1 cellular context compared by ENCODE assay signal in the genomic region with DNA sequence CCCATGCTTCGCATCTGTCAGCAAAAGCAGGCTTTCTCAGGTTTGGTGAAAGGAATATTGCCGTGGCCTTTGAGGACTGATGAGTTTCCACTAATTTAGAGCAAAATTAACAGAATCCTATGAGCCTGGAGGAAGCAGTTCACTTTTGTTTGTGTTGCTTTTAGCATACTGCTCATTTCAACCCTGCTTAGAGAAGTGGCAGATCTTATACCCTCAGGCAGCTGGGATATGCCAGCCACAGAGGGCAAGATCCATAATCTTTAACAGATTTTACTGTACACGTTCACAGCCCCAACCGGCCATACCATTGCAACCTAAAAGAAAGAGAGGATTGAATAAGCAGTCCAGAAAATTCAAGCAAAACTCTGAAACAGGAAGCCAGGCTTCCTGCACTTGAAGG.
TF ChIP-seq lines count a peak whose summit lies in the region.

No MANE protein-coding gene starts in this region.

TF ChIP-seq in IMR-90, 13 proteins besides CTCF, POLR2A, EP300 and RAD21:
- TF ChIP-seq BHLHE40 (IDR thresholded peaks at IDR 0.05; ENCODE audit: low read depth, low read length) (no peak), CHD1 (IDR thresholded peaks at IDR 0.05; ENCODE audit: low read depth, low read length) (no peak), RFX5 (IDR thresholded peaks at IDR 0.05; ENCODE audit: low read depth, low read length) (no peak), MAFK (IDR thresholded peaks at IDR 0.05; ENCODE audit: low read depth, low read length) (no peak), NFE2L2 (IDR thresholded peaks at IDR 0.05; ENCODE audit: low read depth, low read length) (no peak), MAZ (IDR thresholded peaks at IDR 0.05; ENCODE audit: borderline replicate concordance, low read depth, low read length) (no peak), FOS (IDR thresholded peaks at IDR 0.05; ENCODE audit: low read depth, low read length) (no peak), CEBPB (IDR thresholded peaks at IDR 0.05; ENCODE audit: low read depth, low read length) (no peak), RCOR1 (IDR thresholded peaks at IDR 0.05; ENCODE audit: insufficient replicate concordance, low read length) (no peak), SMC3 (IDR thresholded peaks at IDR 0.05; ENCODE audit: low read depth, low read length) (no peak), MXI1 (IDR thresholded peaks at IDR 0.05; ENCODE audit: borderline replicate concordance, low read depth, low read length) (no peak)
- TF ChIP-seq, protein P1, sequence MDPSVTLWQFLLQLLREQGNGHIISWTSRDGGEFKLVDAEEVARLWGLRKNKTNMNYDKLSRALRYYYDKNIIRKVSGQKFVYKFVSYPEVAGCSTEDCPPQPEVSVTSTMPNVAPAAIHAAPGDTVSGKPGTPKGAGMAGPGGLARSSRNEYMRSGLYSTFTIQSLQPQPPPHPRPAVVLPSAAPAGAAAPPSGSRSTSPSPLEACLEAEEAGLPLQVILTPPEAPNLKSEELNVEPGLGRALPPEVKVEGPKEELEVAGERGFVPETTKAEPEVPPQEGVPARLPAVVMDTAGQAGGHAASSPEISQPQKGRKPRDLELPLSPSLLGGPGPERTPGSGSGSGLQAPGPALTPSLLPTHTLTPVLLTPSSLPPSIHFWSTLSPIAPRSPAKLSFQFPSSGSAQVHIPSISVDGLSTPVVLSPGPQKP (IDR thresholded peaks at IDR 0.05; ENCODE audit: borderline replicate concordance, low read depth, low read length) = no peak
- TF ChIP-seq, protein P2, sequence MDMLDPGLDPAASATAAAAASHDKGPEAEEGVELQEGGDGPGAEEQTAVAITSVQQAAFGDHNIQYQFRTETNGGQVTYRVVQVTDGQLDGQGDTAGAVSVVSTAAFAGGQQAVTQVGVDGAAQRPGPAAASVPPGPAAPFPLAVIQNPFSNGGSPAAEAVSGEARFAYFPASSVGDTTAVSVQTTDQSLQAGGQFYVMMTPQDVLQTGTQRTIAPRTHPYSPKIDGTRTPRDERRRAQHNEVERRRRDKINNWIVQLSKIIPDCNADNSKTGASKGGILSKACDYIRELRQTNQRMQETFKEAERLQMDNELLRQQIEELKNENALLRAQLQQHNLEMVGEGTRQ (IDR thresholded peaks at IDR 0.05; ENCODE audit: low read depth, low read length) = no peak
